1 cellular context compared by ENCODE assay signal in genomic region chr17:33497623-33498022, GRCh38.
TF ChIP-seq lines count a peak whose summit lies in the region.

No MANE protein-coding gene starts in this region.

TF ChIP-seq in K562, 482 proteins besides CTCF, POLR2A, EP300 and RAD21 (continued from another document):
- TF ChIP-seq, protein P1, sequence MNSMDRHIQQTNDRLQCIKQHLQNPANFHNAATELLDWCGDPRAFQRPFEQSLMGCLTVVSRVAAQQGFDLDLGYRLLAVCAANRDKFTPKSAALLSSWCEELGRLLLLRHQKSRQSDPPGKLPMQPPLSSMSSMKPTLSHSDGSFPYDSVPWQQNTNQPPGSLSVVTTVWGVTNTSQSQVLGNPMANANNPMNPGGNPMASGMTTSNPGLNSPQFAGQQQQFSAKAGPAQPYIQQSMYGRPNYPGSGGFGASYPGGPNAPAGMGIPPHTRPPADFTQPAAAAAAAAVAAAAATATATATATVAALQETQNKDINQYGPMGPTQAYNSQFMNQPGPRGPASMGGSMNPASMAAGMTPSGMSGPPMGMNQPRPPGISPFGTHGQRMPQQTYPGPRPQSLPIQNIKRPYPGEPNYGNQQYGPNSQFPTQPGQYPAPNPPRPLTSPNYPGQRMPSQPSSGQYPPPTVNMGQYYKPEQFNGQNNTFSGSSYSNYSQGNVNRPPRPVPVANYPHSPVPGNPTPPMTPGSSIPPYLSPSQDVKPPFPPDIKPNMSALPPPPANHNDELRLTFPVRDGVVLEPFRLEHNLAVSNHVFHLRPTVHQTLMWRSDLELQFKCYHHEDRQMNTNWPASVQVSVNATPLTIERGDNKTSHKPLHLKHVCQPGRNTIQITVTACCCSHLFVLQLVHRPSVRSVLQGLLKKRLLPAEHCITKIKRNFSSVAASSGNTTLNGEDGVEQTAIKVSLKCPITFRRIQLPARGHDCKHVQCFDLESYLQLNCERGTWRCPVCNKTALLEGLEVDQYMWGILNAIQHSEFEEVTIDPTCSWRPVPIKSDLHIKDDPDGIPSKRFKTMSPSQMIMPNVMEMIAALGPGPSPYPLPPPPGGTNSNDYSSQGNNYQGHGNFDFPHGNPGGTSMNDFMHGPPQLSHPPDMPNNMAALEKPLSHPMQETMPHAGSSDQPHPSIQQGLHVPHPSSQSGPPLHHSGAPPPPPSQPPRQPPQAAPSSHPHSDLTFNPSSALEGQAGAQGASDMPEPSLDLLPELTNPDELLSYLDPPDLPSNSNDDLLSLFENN (IDR thresholded peaks at IDR 0.05; ENCODE audit: low read depth in 2 of 2, low read length in 2 of 2) = no peak
- TF ChIP-seq MCM5 (IDR thresholded peaks at IDR 0.05; ENCODE audit: low read depth) (no peak), SMARCA5 (IDR thresholded peaks at IDR 0.05) (peak; percentile 34; the same call in 1 of the 2 replicates), SP1 (CRISPR knock-in tag; IDR thresholded peaks at IDR 0.05) (no peak), ADNP (tag; IDR thresholded peaks at IDR 0.05) (0 out of 2 replicates have a peak, but pooled peaks have one; percentile 25), CSDE1 (IDR thresholded peaks at IDR 0.05) (no peak)
- TF ChIP-seq, protein P2, sequence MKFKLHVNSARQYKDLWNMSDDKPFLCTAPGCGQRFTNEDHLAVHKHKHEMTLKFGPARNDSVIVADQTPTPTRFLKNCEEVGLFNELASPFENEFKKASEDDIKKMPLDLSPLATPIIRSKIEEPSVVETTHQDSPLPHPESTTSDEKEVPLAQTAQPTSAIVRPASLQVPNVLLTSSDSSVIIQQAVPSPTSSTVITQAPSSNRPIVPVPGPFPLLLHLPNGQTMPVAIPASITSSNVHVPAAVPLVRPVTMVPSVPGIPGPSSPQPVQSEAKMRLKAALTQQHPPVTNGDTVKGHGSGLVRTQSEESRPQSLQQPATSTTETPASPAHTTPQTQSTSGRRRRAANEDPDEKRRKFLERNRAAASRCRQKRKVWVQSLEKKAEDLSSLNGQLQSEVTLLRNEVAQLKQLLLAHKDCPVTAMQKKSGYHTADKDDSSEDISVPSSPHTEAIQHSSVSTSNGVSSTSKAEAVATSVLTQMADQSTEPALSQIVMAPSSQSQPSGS (CRISPR knock-in tag; IDR thresholded peaks at IDR 0.05) = no peak
